ENCODE assay signal across 8 cellular contexts in the genomic region with DNA sequence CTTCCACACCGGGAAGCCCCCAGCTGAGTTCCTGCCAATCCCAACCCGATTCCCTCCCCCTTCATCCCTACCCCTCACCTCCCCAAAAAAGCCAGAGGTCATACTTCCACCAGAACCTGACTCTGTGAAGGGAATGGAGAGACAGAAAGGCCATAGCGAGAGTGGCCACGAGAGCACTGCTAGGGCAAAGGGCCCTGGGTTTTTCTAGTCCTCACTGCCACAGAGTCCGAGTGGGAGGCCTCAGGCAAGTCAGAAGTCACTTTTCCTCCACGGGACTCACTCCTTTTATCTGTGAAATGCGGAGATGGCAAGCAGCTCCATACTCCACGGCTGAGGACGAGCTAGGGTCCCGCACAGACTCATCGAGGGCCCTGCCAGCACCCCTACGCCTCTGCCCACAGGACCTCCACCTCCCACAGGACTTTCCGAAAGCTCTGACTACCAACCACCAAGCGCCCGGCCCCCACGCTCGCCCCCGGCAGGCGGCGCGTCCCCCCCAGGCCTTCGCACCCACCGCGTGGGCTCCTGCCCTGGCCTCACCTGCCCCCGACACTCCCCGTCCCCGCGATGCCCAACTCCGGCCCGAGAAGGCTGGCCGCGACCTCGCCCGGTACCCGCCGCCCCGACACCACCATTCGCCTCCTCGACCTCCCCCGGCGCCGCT. TPM values are rescaled to one million over a fixed set of nuclear protein-coding genes. Genes with fewer than 3 reads are reported as not detected.
DNase-seq lines count a peak whose midpoint lies in the region; ATAC-seq and TF ChIP-seq lines count a peak whose summit lies in the region.

No MANE protein-coding gene starts in this region.

- DNase-seq in BE2C (peak; percentile 44), mucosa of gallbladder (ENCODE audit: low spot score) (no peak)
- DNase-seq in Jurkat, Clone E6-1 (ENCODE audit: low read depth, low spot score): no peak
- peak; percentile 73 for DNase-seq in activated CD8-positive, alpha-beta T cell treated with anti-CD3 and anti-CD28 coated beads for 36 hours
- peak; percentile 30 for DNase-seq in effector CD8-positive, alpha-beta T cell (lab: John Stamatoyannopoulos, UW)
- DNase-seq in stimulated activated CD8-positive, alpha-beta memory T cell treated with anti-CD3 and anti-CD28 coated beads, Interleukin-4, amount 100 ng/mL, for 24 hours (ENCODE audit: low read depth): peak; percentile 34

- peak; percentile 12 for ATAC-seq in GM19467 (IDR thresholded peaks at IDR 0.05; ENCODE audit: unreplicated experiment)
- ATAC-seq in activated CD8-positive, alpha-beta T cell treated with anti-CD3 and anti-CD28 coated beads for 36 hours: peak; percentile 22

- WGBS in mesodermal cell (ENCODE audit: insufficient coverage in 2 of 2), 2 experiments: 0% methylated on average over 9 to 28 of the region's 42 CpGs

- H3K27me3 Mint-ChIP-seq in activated CD8-positive, alpha-beta T cell treated with anti-CD3 and anti-CD28 coated beads for 36 hours: no peaks in the 10 kb centered on the region

- H3K9me3 ChIP-seq in BE2C (no peaks in the 10 kb centered on the region), mesodermal cell (ENCODE audit: control insufficient read depth, low read length) (no peaks in the 10 kb centered on the region)

- H3K4me1 ChIP-seq in BE2C: peaks cover 3% of the 10 kb centered on the region; the same call in 1 of the 2 replicates
- peaks cover 16% of the 10 kb centered on the region for H3K4me1 ChIP-seq in mesodermal cell (ENCODE audit: control insufficient read depth, insufficient read depth, low read length, poor library complexity, severe bottlenecking)

- H3K4me3 ChIP-seq in BE2C (ENCODE audit: low read depth, low read length) (peak overlapping the region; percentile 94), mesodermal cell (ENCODE audit: extremely low read depth, insufficient read depth, low read length, poor library complexity, severe bottlenecking) (peak overlapping the region; percentile 67)
- peak overlapping the region; percentile 84 for H3K4me3 ChIP-seq in Jurkat, Clone E6-1 (ENCODE audit: low read length)

- H3K27ac Mint-ChIP-seq in activated CD8-positive, alpha-beta T cell treated with anti-CD3 and anti-CD28 coated beads for 36 hours: peak overlapping the region; percentile 95

- intact Hi-C loops in activated CD8-positive, alpha-beta T cell treated with anti-CD3 and anti-CD28 coated beads for 36 hours (cut with micrococcal nuclease): no loop called here

- H3K27me3 ChIP-seq in BE2C: no peaks in the 10 kb centered on the region

- CTCF ChIA-PET in activated CD8-positive, alpha-beta T cell treated with anti-CD3 and anti-CD28 coated beads for 36 hours (lab: Charles Lee): interaction anchor here (1.3 to 3.7 kb wide), 5 partner anchors 12 to 185 kb away, joined by 3 to 44 read pairs (median 4); no protein-coding TSS in a partner anchor

- no peaks in the 10 kb centered on the region for H3K9me3 Mint-ChIP-seq in activated CD8-positive, alpha-beta T cell treated with anti-CD3 and anti-CD28 coated beads for 36 hours

- no peak for TF ChIP-seq CTCF in BE2C (IDR thresholded peaks at IDR 0.05; ENCODE audit: low read depth, low read length)
- no peak for TF ChIP-seq CTCF in activated CD8-positive, alpha-beta T cell treated with anti-CD3 and anti-CD28 coated beads for 36 hours (IDR thresholded peaks at IDR 0.05)

- H3K36me3 ChIP-seq in BE2C: peaks cover 27% of the 10 kb centered on the region
- H3K36me3 ChIP-seq in mesodermal cell (ENCODE audit: control insufficient read depth, insufficient read depth, low read length): peaks cover 15% of the 10 kb centered on the region

- POLR2A ChIA-PET in activated CD8-positive, alpha-beta T cell treated with anti-CD3 and anti-CD28 coated beads for 36 hours (lab: Charles Lee): interaction anchor here (0.6 to 1.9 kb wide), 6 partner anchors 12 to 562 kb away, joined by 3 to 8 read pairs (median 4); no protein-coding TSS in a partner anchor

- peak overlapping the region; percentile 90 for H3K4me3 Mint-ChIP-seq in activated CD8-positive, alpha-beta T cell treated with anti-CD3 and anti-CD28 coated beads for 36 hours

- H3K4me1 Mint-ChIP-seq in activated CD8-positive, alpha-beta T cell treated with anti-CD3 and anti-CD28 coated beads for 36 hours (ENCODE audit: low read depth): peaks cover 61% of the 10 kb centered on the region

- peaks cover 35% of the 10 kb centered on the region for H3K36me3 Mint-ChIP-seq in activated CD8-positive, alpha-beta T cell treated with anti-CD3 and anti-CD28 coated beads for 36 hours (ENCODE audit: low read depth)

- H3K27ac ChIP-seq in mesodermal cell (ENCODE audit: low read depth, low read length, severe bottlenecking): peak overlapping the region; percentile 45

RNA-seq across cellular contexts. Expression of a gene that starts 0.8 kb away (rescaled TPM):
- polyA plus RNA-seq in BE2C (2012; ENCODE audit: insufficient read depth, insufficient read length, low read depth): 20.4 TPM
- polyA plus RNA-seq in Jurkat, Clone E6-1 (2012; ENCODE audit: insufficient read depth, insufficient read length): 27.4 TPM
- 100 to 1,000 TPM; 101 to 110 TPM for total RNA-seq in activated CD8-positive, alpha-beta T cell treated with anti-CD3 and anti-CD28 coated beads for 36 hours
- polyA plus RNA-seq in mesodermal cell (2013, experiment 1 of 2): 46.0 TPM
- 43.5 TPM for polyA plus RNA-seq in mesodermal cell (2013, experiment 2 of 2)
- total RNA-seq in mucosa of gallbladder: 103 TPM

Comparison
In these comparisons a context has a peak if more than half of its experiments do, and no peak if none do; other contexts are left out.
1. DNase-seq: peak in BE2C (single experiment), activated CD8-positive, alpha-beta T cell treated with anti-CD3 and anti-CD28 coated beads for 36 hours (single experiment), effector CD8-positive, alpha-beta T cell (single experiment) and stimulated activated CD8-positive, alpha-beta memory T cell treated with anti-CD3 and anti-CD28 coated beads, Interleukin-4, amount 100 ng/mL, for 24 hours (single experiment); none in Jurkat, Clone E6-1 (single experiment) and mucosa of gallbladder (single experiment).
2. Peak in every context shown above with its lines, with median percentiles within 50 percentile points of each other: H3K4me3 ChIP-seq.